19 cellular contexts compared by ENCODE assay signal in the genomic region with DNA sequence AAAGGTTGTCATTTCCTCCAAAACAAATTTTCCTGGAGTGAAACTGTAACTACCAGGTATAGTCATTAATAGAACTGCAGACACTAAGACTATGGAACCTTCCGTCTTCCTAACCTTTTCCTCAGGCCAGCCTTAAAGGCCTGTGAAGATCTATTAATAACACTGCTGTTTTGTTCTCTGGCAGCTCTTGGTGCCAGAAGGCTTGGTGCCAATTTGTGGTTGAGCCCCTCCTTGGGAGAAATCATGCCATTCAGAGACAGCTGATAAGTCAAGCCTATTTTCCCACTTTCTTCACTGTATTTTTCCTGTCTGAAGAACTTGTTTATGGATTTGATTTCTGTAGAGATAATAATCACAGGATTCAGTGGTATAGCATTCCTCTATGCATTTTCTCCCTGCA.
DNase-seq lines count a peak whose midpoint lies in the region; ATAC-seq, FAIRE-seq and TF ChIP-seq lines count a peak whose summit lies in the region.
"Had no signal": no experiment of that assay in that cellular context is flagged by ENCODE, and none has a peak within 500 bp of the region (broad histone marks: within the 10 kb centered on the region; RNA-seq: fewer than 3 reads in every experiment).

No MANE protein-coding gene starts in this region.

- TF ChIP-seq CTCF in pancreas (IDR thresholded peaks at IDR 0.05) = no peak

- H3K4me1 ChIP-seq in pancreas = peaks cover 0 to 6% (median 4%) of the 10 kb centered on the region in 3 donors

- H3K36me3 Mint-ChIP-seq in activated CD4-positive, alpha-beta T cell treated with anti-CD3 and anti-CD28 coated beads, Interleukin-2, amount 10 ng/mL, durations not matched to agents 24 days and 14 days (ENCODE audit: low read depth) = no peaks in the 10 kb centered on the region
- H3K36me3 Mint-ChIP-seq: naive B cell, T-cell had no signal

- FAIRE-seq in pancreas (lab: Jason Lieb, UNC) = no peak
- FAIRE-seq: RCC 7860 had no signal

- peak; percentile 63 to 85 (median 70) for ATAC-seq in pancreas
- ATAC-seq in HG02981 (IDR thresholded peaks at IDR 0.05; ENCODE audit: unreplicated experiment) = no peak
- no peak for ATAC-seq in GM21360 (IDR thresholded peaks at IDR 0.05; ENCODE audit: unreplicated experiment)
- ATAC-seq: left lobe of liver; stimulated activated naive CD8-positive, alpha-beta T cell treated with anti-CD3 and anti-CD28 coated beads, Interleukin-15, amount 100 ng/mL, for 72 hours; T-cell had no signal

- H3K27me3 ChIP-seq in pancreas = no peaks in the 10 kb centered on the region
- H3K27me3 ChIP-seq: dorsolateral prefrontal cortex had no signal

- intact Hi-C loops in pancreas (cut with DNase I) = no loop called here
- intact Hi-C loops in activated CD4-positive, alpha-beta T cell treated with anti-CD3 and anti-CD28 coated beads, Interleukin-2, amount 10 ng/mL, durations not matched to agents 24 days and 14 days (cut with micrococcal nuclease) = no loop called here

- H3K9me3 ChIP-seq in pancreas = no peaks in the 10 kb centered on the region

- H3K9me3 Mint-ChIP-seq in activated CD4-positive, alpha-beta T cell treated with anti-CD3 and anti-CD28 coated beads, Interleukin-2, amount 10 ng/mL, durations not matched to agents 24 days and 14 days = no peaks in the 10 kb centered on the region

- peak; percentile 65 for DNase-seq in DMS79 (lab: John Stamatoyannopoulos, UW)
- peak; percentile 62 for DNase-seq in NCI-H1105 treated with DMSO at 0.1 percent for 48 hours (lab: John Stamatoyannopoulos, UW)
- peak; percentile 26 for DNase-seq in dedifferentiated amniotic fluid mesenchymal stem cell (ENCODE audit: extremely low spot score)
- peak in 5 of 6 donors; percentile 19 to 55 (median 53) for DNase-seq in pancreas
- DNase-seq in activated CD4-positive, alpha-beta T cell treated with anti-CD3 and anti-CD28 coated beads, Interleukin-2, amount 10 ng/mL, durations not matched to agents 24 days and 14 days = no peak
- DNase-seq: activated CD8-positive, alpha-beta memory T cell treated with anti-CD3 and anti-CD28 coated beads for 24 hours; DND-41; dorsolateral prefrontal cortex; Karpas-422; naive B cell; NCI-H1930; NCI-H748 treated with DMSO at 0.1 percent for 48 hours; stimulated activated naive CD8-positive, alpha-beta T cell treated with anti-CD3 and anti-CD28 coated beads, Interleukin-15, amount 100 ng/mL, for 72 hours; T-cell; WERI-Rb-1 had no signal

- WGBS in pancreas, 2 donors = 11% methylated on average over 1 of the region's 1 CpG

- H3K36me3 ChIP-seq in pancreas = no peaks in the 10 kb centered on the region
- H3K36me3 ChIP-seq: WERI-Rb-1 had no signal

- no peak overlapping the region for H3K27ac ChIP-seq in pancreas
- H3K27ac ChIP-seq: dorsolateral prefrontal cortex, WERI-Rb-1 had no signal

- H3K4me3 Mint-ChIP-seq in activated CD4-positive, alpha-beta T cell treated with anti-CD3 and anti-CD28 coated beads, Interleukin-2, amount 10 ng/mL, durations not matched to agents 24 days and 14 days = no peak overlapping the region
- H3K4me3 Mint-ChIP-seq: naive B cell; stimulated activated naive CD8-positive, alpha-beta T cell treated with anti-CD3 and anti-CD28 coated beads, Interleukin-15, amount 100 ng/mL, for 72 hours; T-cell had no signal

- H3K27me3 Mint-ChIP-seq in activated CD4-positive, alpha-beta T cell treated with anti-CD3 and anti-CD28 coated beads, Interleukin-2, amount 10 ng/mL, durations not matched to agents 24 days and 14 days = no peaks in the 10 kb centered on the region
- H3K27me3 Mint-ChIP-seq: naive B cell; stimulated activated naive CD8-positive, alpha-beta T cell treated with anti-CD3 and anti-CD28 coated beads, Interleukin-15, amount 100 ng/mL, for 72 hours; T-cell had no signal

- no peak overlapping the region for H3K27ac Mint-ChIP-seq in activated CD4-positive, alpha-beta T cell treated with anti-CD3 and anti-CD28 coated beads, Interleukin-2, amount 10 ng/mL, durations not matched to agents 24 days and 14 days
- H3K27ac Mint-ChIP-seq: naive B cell; stimulated activated naive CD8-positive, alpha-beta T cell treated with anti-CD3 and anti-CD28 coated beads, Interleukin-15, amount 100 ng/mL, for 72 hours; T-cell had no signal

- H3K4me3 ChIP-seq in pancreas = no peak overlapping the region
- H3K4me3 ChIP-seq: dorsolateral prefrontal cortex had no signal

- H3K4me1 Mint-ChIP-seq in activated CD4-positive, alpha-beta T cell treated with anti-CD3 and anti-CD28 coated beads, Interleukin-2, amount 10 ng/mL, durations not matched to agents 24 days and 14 days = no peaks in the 10 kb centered on the region
- H3K4me1 Mint-ChIP-seq: naive B cell; stimulated activated naive CD8-positive, alpha-beta T cell treated with anti-CD3 and anti-CD28 coated beads, Interleukin-15, amount 100 ng/mL, for 72 hours; T-cell had no signal

Comparison
In these comparisons a context has a peak if more than half of its experiments do, and no peak if none do; other contexts are left out.
1. ATAC-seq: peak in pancreas (4 of 4); none in HG02981 (single experiment) and GM21360 (single experiment).